Comparison of ENCODE assay signal across 19 cellular contexts in the genomic region with DNA sequence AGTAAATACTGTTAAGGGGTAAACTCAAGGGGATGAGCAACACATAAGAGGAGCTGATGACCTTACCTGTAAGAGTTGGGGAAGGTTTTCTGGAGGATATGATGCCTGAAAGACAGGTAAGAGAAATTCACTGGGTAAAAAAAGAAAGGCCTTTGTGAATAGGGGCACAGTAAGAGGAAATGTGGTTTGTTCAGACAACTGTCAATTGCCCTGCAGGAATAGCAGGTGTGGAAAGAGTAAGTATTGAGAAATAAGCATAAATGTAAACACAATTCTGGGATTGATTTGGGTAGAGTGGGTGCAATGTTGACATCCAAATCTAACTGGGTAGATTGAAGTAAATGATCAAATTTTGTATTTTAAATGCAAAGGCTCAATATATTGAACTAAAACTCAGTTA.
"Had no signal": no experiment of that assay in that cellular context is flagged by ENCODE, and none has a peak within 500 bp of the region (broad histone marks: within the 10 kb centered on the region; RNA-seq: fewer than 3 reads in every experiment).

No MANE protein-coding gene starts in this region.

- H3K27me3 ChIP-seq: Peyer's patch, SJSA1 had no signal

- H3K4me2 ChIP-seq: PC-9 had no signal

- H3K27ac ChIP-seq: PC-9, Peyer's patch, SJSA1, SK-N-MC had no signal

- H2AFZ ChIP-seq: PC-9 had no signal

- H3K4me1 ChIP-seq: Peyer's patch, SJSA1 had no signal

- DNase-seq: Karpas-422; KG1; MM.1S; NCI-H1092 treated with DMSO at 0.1 percent for 48 hours; NCI-H1436; NCI-H187; NCI-H2029; NCI-H2171 treated with DMSO at 0.1 percent for 48 hours; NCI-H524; NCI-H526 treated with DMSO at 0.1 percent for 48 hours; NCI-H748 treated with DMSO at 0.1 percent for 48 hours; NK-92 treated with Interleukin-12 subunit alpha and Interleukin-12 subunit beta, amount 100 ng/mL, for 24 hours; OCI-M1; Peyer's patch; Right ventricle myocardium superior; SIG-M5 had no signal

- H3K4me3 ChIP-seq: PC-9, Peyer's patch, SJSA1, SK-N-MC had no signal

- H3K9me3 ChIP-seq: Peyer's patch, SJSA1 had no signal

- H3K36me3 ChIP-seq: Peyer's patch, SJSA1 had no signal
